In the genomic region with DNA sequence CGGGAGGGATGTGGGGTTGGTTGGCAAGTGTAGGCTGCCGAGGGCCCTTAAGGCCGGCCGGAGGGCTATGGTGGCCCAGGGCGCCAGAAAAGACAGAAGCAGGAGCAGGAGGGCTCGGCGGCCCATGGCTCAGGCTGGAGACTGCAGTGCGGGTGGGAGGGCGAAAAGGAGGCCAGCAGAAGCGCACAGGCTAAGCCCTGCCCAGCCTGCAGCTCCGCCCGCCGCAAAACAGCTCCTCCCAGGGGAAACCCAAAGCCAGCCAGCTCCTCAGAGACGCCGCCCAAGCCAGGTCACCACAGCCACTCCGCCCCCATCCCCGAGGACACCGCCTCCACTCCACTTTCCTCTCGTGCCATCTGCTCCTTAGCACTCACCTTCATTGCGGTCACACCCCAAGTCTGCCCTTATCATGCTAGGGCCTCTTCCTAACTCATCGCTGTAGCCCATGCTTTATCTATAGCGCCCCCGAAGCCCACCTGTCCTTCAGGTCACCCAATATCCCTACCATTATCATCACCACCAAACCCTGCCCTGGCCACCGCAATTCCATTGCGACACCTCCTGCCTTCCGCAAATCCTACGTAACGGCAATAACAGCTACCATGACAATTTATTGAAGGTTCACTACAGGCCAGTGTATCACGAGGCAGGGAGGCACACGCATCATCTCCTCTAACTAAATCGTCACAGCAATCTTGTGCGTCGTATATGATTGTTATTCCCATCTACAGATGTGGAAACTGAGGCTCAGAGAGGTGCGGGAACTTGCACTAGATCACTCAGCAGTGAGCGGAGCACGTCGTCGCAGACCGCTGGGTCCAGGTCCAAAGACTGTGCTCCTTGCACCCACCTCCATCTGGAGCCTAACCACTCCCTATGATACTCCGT, we compare ENCODE assay signal across 8 cellular contexts. TPM values are rescaled to one million over a fixed set of nuclear protein-coding genes. Genes with fewer than 3 reads are reported as not detected.
DNase-seq lines count a peak whose midpoint lies in the region; ATAC-seq and TF ChIP-seq lines count a peak whose summit lies in the region.

Gene PRCP (minus strand): TSS at position 154 of the 888 bp plus-strand sequence. CDS start 28 bp downstream, at position 126.

- peaks cover 44% of the 10 kb centered on the region for H3K79me2 ChIP-seq in osteoblast (ENCODE audit: insufficient read depth, low read length)

- no peaks in the 10 kb centered on the region for H3K27me3 ChIP-seq in osteoblast (ENCODE audit: insufficient read depth, low read length)
- H3K27me3 ChIP-seq in thoracic aorta (replicated peaks; ENCODE audit: insufficient read depth) = no peaks in the 10 kb centered on the region

- no peaks in the 10 kb centered on the region for H3K9me3 ChIP-seq in osteoblast (ENCODE audit: low read depth, low read length)
- no peaks in the 10 kb centered on the region for H3K9me3 ChIP-seq in thoracic aorta

- no peaks in the 10 kb centered on the region for H3K9me3 Mint-ChIP-seq in HFFc6
- H3K9me3 Mint-ChIP-seq in activated naive CD4-positive, alpha-beta T cell treated with anti-CD3 and anti-CD28 coated beads, Interleukin-2, amount 50 U/mL, for 72 hours = no peaks in the 10 kb centered on the region

- H3K4me3 ChIP-seq in osteoblast (ENCODE audit: insufficient read depth, low read length) = peak within 1 kb of the TSS; percentile 92
- peak within 1 kb of the TSS; percentile 92 for H3K4me3 ChIP-seq in thoracic aorta

- H3K4me3 Mint-ChIP-seq in HFFc6 = peak within 1 kb of the TSS; percentile 93

- peak within 1 kb of the TSS; percentile 100 for H2AFZ ChIP-seq in osteoblast (ENCODE audit: low read length)

- peak within 1 kb of the TSS; percentile 99 for H3K27ac Mint-ChIP-seq in HFFc6
- H3K27ac Mint-ChIP-seq in activated naive CD4-positive, alpha-beta T cell treated with anti-CD3 and anti-CD28 coated beads, Interleukin-2, amount 50 U/mL, for 72 hours = peak within 1 kb of the TSS; percentile 98 to 99

- peaks cover 38% of the 10 kb centered on the region for H3K4me1 Mint-ChIP-seq in HFFc6 (ENCODE audit: low read depth)

- H3K27me3 Mint-ChIP-seq in HFFc6 (ENCODE audit: insufficient read depth) = no peaks in the 10 kb centered on the region

- H3K4me1 ChIP-seq in osteoblast (ENCODE audit: insufficient read depth, low read length) = peaks cover 26% of the 10 kb centered on the region
- peaks cover 11 to 26% of the 10 kb centered on the region in 2 donors for H3K4me1 ChIP-seq in thoracic aorta (ENCODE audit: control insufficient read depth in 1 of 2, low read depth in 2 of 2)

- ATAC-seq in SK-N-SH treated with all-trans-retinoic acid at 6 μM for 48 hours (peak; percentile 95), thoracic aorta (ENCODE audit: insufficient number of reproducible peaks, low FRiP score, low read depth) (peak; percentile 74)
- peak; percentile 84 to 85 for ATAC-seq in activated naive CD4-positive, alpha-beta T cell treated with anti-CD3 and anti-CD28 coated beads, Interleukin-2, amount 50 U/mL, for 72 hours

- DNase-seq in GM04504 (ENCODE audit: low read depth) = peak; percentile 79
- DNase-seq in HFFc6 = peak; percentile 93
- DNase-seq in NCI-H1048 (lab: John Stamatoyannopoulos, UW) = peak; percentile 60
- DNase-seq in activated naive CD4-positive, alpha-beta T cell treated with anti-CD3 and anti-CD28 coated beads, Interleukin-2, amount 50 U/mL, for 72 hours (ENCODE audit: low spot score in 2 of 2) = peak; percentile 91 to 95
- DNase-seq in glomerular visceral epithelial cell (ENCODE audit: extremely low spot score) = peak; percentile 91
- peak; percentile 95 for DNase-seq in osteoblast (ENCODE audit: insufficient read length, low spot score, missing footprints)
- DNase-seq in thoracic aorta (ENCODE audit: low spot score) = peak; percentile 69

- no peaks in the 10 kb centered on the region for H4K20me1 ChIP-seq in osteoblast (ENCODE audit: insufficient read depth, low read length)

- H3K4me2 ChIP-seq in osteoblast (ENCODE audit: insufficient read depth, low read length) = peak within 1 kb of the TSS; percentile 98

- peak within 1 kb of the TSS; percentile 98 for H3K27ac ChIP-seq in osteoblast (ENCODE audit: low read depth, low read length)
- peak within 1 kb of the TSS; percentile 91 to 93 for H3K27ac ChIP-seq in thoracic aorta

- TF ChIP-seq CTCF in HFFc6 (IDR thresholded peaks at IDR 0.05) = no peak
- no peak for TF ChIP-seq CTCF in osteoblast (IDR thresholded peaks at IDR 0.05; ENCODE audit: extremely low read depth, low read depth, low read length)
- TF ChIP-seq CTCF in thoracic aorta (IDR thresholded peaks at IDR 0.05) = no peak

- no peaks in the 10 kb centered on the region for H3K36me3 Mint-ChIP-seq in HFFc6 (ENCODE audit: low read depth)
- H3K36me3 Mint-ChIP-seq in activated naive CD4-positive, alpha-beta T cell treated with anti-CD3 and anti-CD28 coated beads, Interleukin-2, amount 50 U/mL, for 72 hours = peaks cover 10 to 23% of the 10 kb centered on the region in 2 donors

- no peaks in the 10 kb centered on the region for H3K36me3 ChIP-seq in osteoblast (ENCODE audit: insufficient read depth, low read length)
- H3K36me3 ChIP-seq in thoracic aorta = no peaks in the 10 kb centered on the region

TF ChIP-seq in SK-N-SH treated with all-trans-retinoic acid at 6 μM for 48 hours, 23 proteins besides CTCF, POLR2A, EP300 and RAD21:
- TF ChIP-seq ZNF8 (CRISPR knock-in tag; IDR thresholded peaks at IDR 0.05) (no peak), ZC3H10 (CRISPR knock-in tag; IDR thresholded peaks at IDR 0.05) (no peak), ESRRG (CRISPR knock-in tag; IDR thresholded peaks at IDR 0.05) (no peak), GLIS3 (CRISPR knock-in tag; IDR thresholded peaks at IDR 0.05) (no peak), ZNF70 (CRISPR knock-in tag; IDR thresholded peaks at IDR 0.05) (no peak), ARNTL (CRISPR knock-in tag; IDR thresholded peaks at IDR 0.05; ENCODE audit: borderline replicate concordance, low read depth) (no peak), PPARA (CRISPR knock-in tag; IDR thresholded peaks at IDR 0.05; ENCODE audit: borderline replicate concordance) (no peak), TSHZ2 (CRISPR knock-in tag; IDR thresholded peaks at IDR 0.05) (no peak)

RNA-seq across cellular contexts. Expression of gene PRCP, which starts in this region (rescaled TPM):
- 10 to 100 TPM; 51.2 to 63.3 (median 57.5) TPM for total RNA-seq in HFFc6 (2021; fragmentation: NEBNext Ultra II Directional; extraction: Animal tissue kit (Norgen Biotek cat#: 25700))
- total RNA-seq in activated naive CD4-positive, alpha-beta T cell treated with anti-CD3 and anti-CD28 coated beads, Interleukin-2, amount 50 U/mL, for 72 hours = 10 to 100 TPM; 27.8 to 30.0 TPM
- total RNA-seq in osteoblast (52.5 and 67.5 TPM in 2 replicates), thoracic aorta (10 to 100 TPM; 46.8 to 55.9 TPM)

Comparison
In these comparisons a context has a peak if more than half of its experiments do, and no peak if none do; other contexts are left out.
1. Peak in every context shown above with its lines: DNase-seq, ATAC-seq, H3K4me3 ChIP-seq and H3K27ac ChIP-seq.